ENCODE assay signal across 19 cellular contexts in genomic region chr16:85497622-85498314, GRCh38.
"Had no signal": no experiment of that assay in that cellular context is flagged by ENCODE, and none has a peak within 500 bp of the region (broad histone marks: within the 10 kb centered on the region; RNA-seq: fewer than 3 reads in every experiment).

No MANE protein-coding gene starts in this region.

- H3K27me3 ChIP-seq: heart right ventricle, left lung, neutrophil, spleen, transverse colon had no signal

- H3K27ac Mint-ChIP-seq: endodermal cell; memory B cell; nephron; stimulated activated naive CD8-positive, alpha-beta T cell treated with anti-CD3 and anti-CD28 coated beads, Interleukin-15, amount 100 ng/mL, for 72 hours had no signal

- H3K4me1 Mint-ChIP-seq: endodermal cell had no signal

- H3K4me3 Mint-ChIP-seq: endodermal cell; memory B cell; nephron; stimulated activated naive B cell treated with anti-CD40 and anti-IgM and Interleukin-4, amounts not matched to agents 10 μg/mL and 1 μg/mL and 100 μg/mL, for 72 hours; stimulated activated naive CD8-positive, alpha-beta T cell treated with anti-CD3 and anti-CD28 coated beads, Interleukin-15, amount 100 ng/mL, for 72 hours had no signal

- H3K27me3 Mint-ChIP-seq: stimulated activated naive CD8-positive, alpha-beta T cell treated with anti-CD3 and anti-CD28 coated beads, Interleukin-15, amount 100 ng/mL, for 72 hours had no signal

- H3K9me3 Mint-ChIP-seq: memory B cell; naive B cell; nephron; stimulated activated naive B cell treated with anti-CD40 and anti-IgM and Interleukin-4, amounts not matched to agents 10 μg/mL and 1 μg/mL and 100 μg/mL, for 72 hours; stimulated activated naive CD8-positive, alpha-beta T cell treated with anti-CD3 and anti-CD28 coated beads, Interleukin-15, amount 100 ng/mL, for 72 hours had no signal

- H3K4me3 ChIP-seq: coronary artery, heart right ventricle, left lung, lower lobe of right lung, spleen, thoracic aorta, transverse colon had no signal

- H3K27ac ChIP-seq: coronary artery, heart right ventricle, left lung, lower lobe of right lung, neutrophil, spleen, thoracic aorta, transverse colon had no signal

- H3K36me3 ChIP-seq: heart right ventricle, left lung, lower lobe of right lung, neutrophil, spleen, thoracic aorta, transverse colon had no signal

- ATAC-seq: left lung; sciatic nerve; stimulated activated naive CD8-positive, alpha-beta T cell treated with anti-CD3 and anti-CD28 coated beads, Interleukin-15, amount 100 ng/mL, for 72 hours had no signal

- H3K36me3 Mint-ChIP-seq: memory B cell; naive B cell; stimulated activated naive B cell treated with anti-CD40 and anti-IgM and Interleukin-4, amounts not matched to agents 10 μg/mL and 1 μg/mL and 100 μg/mL, for 72 hours had no signal

- DNase-seq: effector CD4-positive, alpha-beta T cell; endodermal cell; heart right ventricle; hypothalamus; lower lobe of right lung; stimulated activated CD4-positive, alpha-beta T cell treated with anti-CD3 and anti-CD28 coated beads, Interleukin-2, amount 100 ng/mL, for 24 hours; stimulated activated CD4-positive, alpha-beta T cell treated with anti-CD3 and anti-CD28 coated beads, Interleukin-4, amount 100 ng/mL, for 4 hours; stimulated activated naive CD8-positive, alpha-beta T cell treated with anti-CD3 and anti-CD28 coated beads, Interleukin-15, amount 100 ng/mL, for 72 hours had no signal

- H3K9me3 ChIP-seq: heart right ventricle, left lung, lower lobe of right lung, neutrophil, spleen, thoracic aorta, transverse colon had no signal
